In genomic region chr4:81084624-81085023, GRCh38 we compare ENCODE assay signal across 19 cellular contexts. TPM values are rescaled to one million over a fixed set of nuclear protein-coding genes. Genes with fewer than 3 reads are reported as not detected.
DNase-seq lines count a peak whose midpoint lies in the region; TF ChIP-seq lines count a peak whose summit lies in the region.
"Had no signal": no experiment of that assay in that cellular context is flagged by ENCODE, and none has a peak within 500 bp of the region (broad histone marks: within the 10 kb centered on the region; RNA-seq: fewer than 3 reads in every experiment).

No MANE protein-coding gene starts in this region.

- H3K36me3 ChIP-seq in mesenchymal stem cell (ENCODE audit: control insufficient read depth in 1 of 2, insufficient read depth in 2 of 2, low read depth in 1 of 2, low read length in 2 of 2), result peaks cover 0 to 30% of the 10 kb centered on the region in 2 experiments

- in situ Hi-C loops in G401 (cut with HindIII; ENCODE audit: low sequenced_read_pairs), result no loop called here

- CTCF ChIA-PET in AG04450 (lab: Charles Lee), result interaction anchor here (1.4 to 2.7 kb wide), 5 partner anchors 15 to 285 kb away, joined by 3 to 16 read pairs (median 14); no protein-coding TSS in a partner anchor

- H2BK12ac ChIP-seq in mesenchymal stem cell (ENCODE audit: low read length in 2 of 2), result no peak overlapping the region

- H4K91ac ChIP-seq in mesenchymal stem cell (ENCODE audit: low read length), result no peak overlapping the region

- no peak overlapping the region for H3K18ac ChIP-seq in mesenchymal stem cell (ENCODE audit: low read depth in 1 of 2, low read length in 2 of 2)

- H2AFZ ChIP-seq in mesenchymal stem cell (ENCODE audit: low read depth, low read length), result no peak overlapping the region
- H2AFZ ChIP-seq: GM23338 had no signal

- H3K4ac ChIP-seq in mesenchymal stem cell (ENCODE audit: low read depth in 1 of 2, low read length in 2 of 2), result no peak overlapping the region

- no peak overlapping the region for H3K14ac ChIP-seq in mesenchymal stem cell (ENCODE audit: low read length in 2 of 2)

- WGBS in mesenchymal stem cell, result no CpG with 5 or more reads among the region's 3 CpGs

- no peaks in the 10 kb centered on the region for H3K79me1 ChIP-seq in mesenchymal stem cell (replicated peaks; ENCODE audit: low read length, poor library complexity, severe bottlenecking)

- H3K9ac ChIP-seq in mesenchymal stem cell (ENCODE audit: low read length), result peak overlapping the region; percentile 16

- TF ChIP-seq CTCF in AG04450 (IDR thresholded peaks at IDR 0.05; ENCODE audit: low read depth, low read length) (no peak), AG10803 (conservative IDR thresholded peaks at IDR 0.05; ENCODE audit: low read length) (no peak)

- DNase-seq in AG04450 (ENCODE audit: low read depth, low spot score) (peak; percentile 18), AG10803 (ENCODE audit: low read depth) (peak; percentile 26), fibroblast of gingiva (ENCODE audit: low read depth) (peak; percentile 35), mesenchymal stem cell (peak; percentile 21), G401 (ENCODE audit: low spot score) (no peak), 8988T (no peak), NCI-H748 (lab: John Stamatoyannopoulos, UW; ENCODE audit: unreplicated experiment) (no peak)
- DNase-seq: CD4-positive, alpha-beta memory T cell; DND-41; GDM1; NCI-H1105 treated with DMSO at 0.1 percent for 48 hours; NCI-H187 treated with DMSO at 0.1 percent for 48 hours; NCI-H2227 treated with DMSO at 0.1 percent for 48 hours; NCI-H524 treated with DMSO at 0.1 percent for 48 hours; OCI-M1; SW 1271 had no signal

- H2BK120ac ChIP-seq in mesenchymal stem cell (ENCODE audit: low read depth, low read length), result no peak overlapping the region

- H3K9me3 ChIP-seq in AG04450 (ENCODE audit: control insufficient read depth, insufficient read depth, low read length) (no peaks in the 10 kb centered on the region), mesenchymal stem cell (ENCODE audit: control insufficient read depth, low read length) (no peaks in the 10 kb centered on the region)

- no peak overlapping the region for H2BK15ac ChIP-seq in mesenchymal stem cell (ENCODE audit: low read depth, poor library complexity, severe bottlenecking)

- H3K4me1 ChIP-seq in mesenchymal stem cell (ENCODE audit: control insufficient read depth, insufficient read depth, low read depth, low read length), result no peaks in the 10 kb centered on the region

- H3K27ac ChIP-seq in AG04450 (ENCODE audit: low read depth, low read length) (no peak overlapping the region), mesenchymal stem cell (ENCODE audit: low read length, poor library complexity, severe bottlenecking) (no peak overlapping the region)
- H3K27ac ChIP-seq: RWPE1 had no signal

- no peak overlapping the region for H3K4me3 ChIP-seq in AG04450 (ENCODE audit: low read depth, low read length)
- no peak overlapping the region for H3K4me3 ChIP-seq in AG10803 (ENCODE audit: low read length)
- no peak overlapping the region for H3K4me3 ChIP-seq in mesenchymal stem cell (ENCODE audit: insufficient read depth in 1 of 2, low read depth in 1 of 2, low read length in 2 of 2)
- H3K4me3 ChIP-seq: GM23338 had no signal

- H3K4me2 ChIP-seq in mesenchymal stem cell (ENCODE audit: low read length, poor library complexity, severe bottlenecking), result no peak overlapping the region
- H3K4me2 ChIP-seq: GM23338 had no signal

- H3K27me3 ChIP-seq in AG04450 (ENCODE audit: control insufficient read depth, insufficient read depth, low read length) (no peaks in the 10 kb centered on the region), mesenchymal stem cell (ENCODE audit: control insufficient read depth in 1 of 2, insufficient read depth in 1 of 2, low read length in 2 of 2) (no peaks in the 10 kb centered on the region)

- no peak overlapping the region for H2AK5ac ChIP-seq in mesenchymal stem cell (ENCODE audit: low read length, severe bottlenecking)

- H4K8ac ChIP-seq in mesenchymal stem cell (ENCODE audit: low read length), result no peak overlapping the region

- no peak overlapping the region for H3K23ac ChIP-seq in mesenchymal stem cell (ENCODE audit: low read length in 2 of 2)

- POLR2A ChIA-PET in AG04450 (lab: Yijun Ruan, JAX), result no interaction called here

- H2BK5ac ChIP-seq in mesenchymal stem cell (ENCODE audit: low read depth, low read length, poor library complexity, severe bottlenecking), result no peak overlapping the region

RNA-seq across cellular contexts. Expression of gene BMP3, which starts 54.1 kb away (rescaled TPM):
- polyA plus RNA-seq in AG04450 (2011; rRNA removed), result 0.11 and 0.15 TPM in 2 replicates
- polyA minus RNA-seq in AG04450 (2011; rRNA and poly(A)+ RNA removed), result 0.09 and 0.13 TPM in 2 replicates
- not detected for polyA plus RNA-seq in mesenchymal stem cell (2013, experiment 1 of 2)
- not detected for polyA plus RNA-seq in mesenchymal stem cell (2013, experiment 2 of 2)
- total RNA-seq in G401 (2014; rRNA removed; shearing (Covaris generic)), result not detected in 2 replicates
- total RNA-seq: CD4-positive, alpha-beta memory T cell; SK-MEL-5 had no signal
- polyA plus RNA-seq: CD4-positive, alpha-beta memory T cell; GM23338 had no signal

Comparison
In these comparisons a context has a peak if more than half of its experiments do, and no peak if none do; other contexts are left out.
1. DNase-seq: peak in AG04450 (single experiment), AG10803 (single experiment), fibroblast of gingiva (single experiment) and mesenchymal stem cell (single experiment); none in G401 (single experiment), 8988T (single experiment) and NCI-H748 (single experiment).